Comparison of ENCODE assay signal across 19 cellular contexts in the genomic region with DNA sequence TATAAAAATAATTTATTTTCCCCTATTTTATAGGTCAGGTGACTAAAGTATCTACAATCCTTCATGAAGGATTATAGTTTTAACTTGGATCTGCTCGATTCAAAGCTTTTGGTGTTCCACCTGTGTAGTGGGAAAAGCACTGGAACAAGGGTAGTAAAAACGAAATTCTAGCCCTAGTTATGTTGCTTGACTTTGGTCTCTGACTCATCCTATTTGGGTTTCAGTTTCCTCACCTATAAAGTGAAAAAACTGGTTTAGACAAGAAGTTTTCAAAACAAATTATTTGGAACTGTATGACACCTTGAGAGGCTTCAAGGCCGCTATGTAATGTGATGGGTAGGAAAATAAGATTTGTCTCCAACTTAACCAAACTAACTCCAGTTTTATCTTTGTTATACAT.
A peak's percentile ranks its signal among the peaks of the same experiment; 100 is the strongest.
DNase-seq lines count a peak whose midpoint lies in the region; ATAC-seq, FAIRE-seq and TF ChIP-seq lines count a peak whose summit lies in the region.
"Had no signal": no experiment of that assay in that cellular context is flagged by ENCODE, and none has a peak within 500 bp of the region (broad histone marks: within the 10 kb centered on the region; RNA-seq: fewer than 3 reads in every experiment).

No MANE protein-coding gene starts in this region.

- TF ChIP-seq CTCF in GM12865 (IDR thresholded peaks at IDR 0.05; ENCODE audit: insufficient read depth, low read depth, low read length, missing control alignments) = no peak
- TF ChIP-seq CTCF in MM.1S (IDR thresholded peaks at IDR 0.05; ENCODE audit: low read length) = no peak
- TF ChIP-seq CTCF in pancreas (IDR thresholded peaks at IDR 0.05) = no peak

- DNase-seq in GM12865 (ENCODE audit: low read depth) = peak; percentile 3
- peak; percentile 38 for DNase-seq in MM.1S
- DNase-seq in pancreas = no peak
- DNase-seq in D341Med (ENCODE audit: low spot score) = no peak
- no peak for DNase-seq in posterior vena cava (ENCODE audit: low spot score)
- DNase-seq: GF-D8, KBM-7, NCI-H1092 treated with DMSO at 0.1 percent for 48 hours, NCI-H1694 treated with DMSO at 0.1 percent for 48 hours, NCI-H2171, NCI-H510A, SW 1271 had no signal

- H3K36me3 ChIP-seq in MM.1S (replicated peaks; ENCODE audit: insufficient read depth, low read length) = no peaks in the 10 kb centered on the region
- no peaks in the 10 kb centered on the region for H3K36me3 ChIP-seq in pancreas
- H3K36me3 ChIP-seq: SJSA1 had no signal

- H3K9me3 ChIP-seq in MM.1S (replicated peaks; ENCODE audit: insufficient read depth, low read length) (no peaks in the 10 kb centered on the region), pancreas (no peaks in the 10 kb centered on the region)
- H3K9me3 ChIP-seq: SJSA1 had no signal

- no peak overlapping the region for H3K9ac ChIP-seq in MM.1S (ENCODE audit: low read length)

- no peak overlapping the region for H2AFZ ChIP-seq in MM.1S (ENCODE audit: low read length)

- ATAC-seq in GM18907 (IDR thresholded peaks at IDR 0.05; ENCODE audit: unreplicated experiment) (peak; percentile 53), HG02852 (IDR thresholded peaks at IDR 0.05; ENCODE audit: unreplicated experiment) (peak; percentile 64), HG03442 (IDR thresholded peaks at IDR 0.05; ENCODE audit: unreplicated experiment) (no peak), pancreas (no peak)
- ATAC-seq: HCT116 had no signal

- no peak for FAIRE-seq in pancreas (lab: Jason Lieb, UNC)
- FAIRE-seq: A204.1 had no signal

- no peak overlapping the region for H3K27ac ChIP-seq in MM.1S (ENCODE audit: low read length)
- H3K27ac ChIP-seq in pancreas = no peak overlapping the region
- H3K27ac ChIP-seq: RWPE1, SJSA1 had no signal

- no peaks in the 10 kb centered on the region for H3K27me3 ChIP-seq in MM.1S (replicated peaks; ENCODE audit: insufficient read depth, low read length)
- no peaks in the 10 kb centered on the region for H3K27me3 ChIP-seq in pancreas
- H3K27me3 ChIP-seq: SJSA1 had no signal

- WGBS in pancreas, 2 donors = 52 to 66% methylated on average over 3 of the region's 3 CpGs

- no peak overlapping the region for H3K4me2 ChIP-seq in MM.1S (ENCODE audit: low read depth, low read length)

- no peaks in the 10 kb centered on the region for H3K9me2 ChIP-seq in MM.1S (replicated peaks; ENCODE audit: insufficient read depth, low read length)

- H3K79me2 ChIP-seq in MM.1S (ENCODE audit: low read length) = no peaks in the 10 kb centered on the region

- no peaks in the 10 kb centered on the region for H3F3A ChIP-seq in MM.1S (ENCODE audit: insufficient read depth, low read length)

- intact Hi-C loops in pancreas (cut with DNase I) (no loop called here), posterior vena cava (cut with DNase I) (no loop called here)

- H3K4me3 ChIP-seq in GM12865 (ENCODE audit: low read depth, low read length) (no peak overlapping the region), MM.1S (ENCODE audit: low read length) (no peak overlapping the region), pancreas (no peak overlapping the region)
- H3K4me3 ChIP-seq: SJSA1 had no signal

- H4K20me1 ChIP-seq in MM.1S (ENCODE audit: insufficient read depth, low read length) = no peaks in the 10 kb centered on the region

- peaks cover 23% of the 10 kb centered on the region for H3K4me1 ChIP-seq in MM.1S (ENCODE audit: low read length)
- H3K4me1 ChIP-seq in pancreas = no peaks in the 10 kb centered on the region
- H3K4me1 ChIP-seq: SJSA1 had no signal

Comparison
In these comparisons a context has a peak if more than half of its experiments do, and no peak if none do; other contexts are left out.
1. DNase-seq: peak in GM12865 (single experiment) and MM.1S (single experiment); none in pancreas (0 of 6), D341Med (single experiment) and posterior vena cava (single experiment).
2. ATAC-seq: peak in GM18907 (single experiment) and HG02852 (single experiment); none in HG03442 (single experiment) and pancreas (0 of 4).